ENCODE assay signal across 27 cellular contexts in genomic region chr7:156223935-156224334, GRCh38.
"Had no signal": no experiment of that assay in that cellular context is flagged by ENCODE, and none has a peak within 500 bp of the region (broad histone marks: within the 10 kb centered on the region; RNA-seq: fewer than 3 reads in every experiment).

No MANE protein-coding gene starts in this region.

- H3K27ac ChIP-seq: adrenal gland, body of pancreas, breast epithelium, KMS-11, SJSA1 had no signal

- H3K27me3 ChIP-seq: adrenal gland, body of pancreas, SJSA1 had no signal

- H3K36me3 Mint-ChIP-seq: activated naive CD4-positive, alpha-beta T cell treated with anti-CD3 and anti-CD28 coated beads, Interleukin-2, amount 50 U/mL, for 24 hours had no signal

- H3K4me3 ChIP-seq: adrenal gland, body of pancreas, breast epithelium, SJSA1 had no signal

- H3K36me3 ChIP-seq: adrenal gland, breast epithelium, SJSA1 had no signal

- H3K27ac Mint-ChIP-seq: activated CD4-positive, alpha-beta T cell treated with anti-CD3 and anti-CD28 coated beads, Interleukin-2, amount 10 ng/mL, durations not matched to agents 24 days and 14 days; activated CD8-positive, alpha-beta T cell treated with anti-CD3 and anti-CD28 coated beads for 36 hours; activated naive CD4-positive, alpha-beta T cell treated with anti-CD3 and anti-CD28 coated beads, Interleukin-2, amount 50 U/mL, for 24 hours; activated T-cell treated with anti-CD3 and anti-CD28 coated beads, Interleukin-2, amount 50 U/mL, for 72 hours; activated T-helper 17 cell treated with anti-CD3 and anti-CD28 coated beads, Interleukin-2, amount 50 U/mL, for 72 hours; T-helper 1 cell treated with Interleukin-12 subunit alpha and Interleukin-12 subunit beta and Interleukin-4 antibody, amounts not matched to agents 30 μg/mL and 1 μg/mL, for 36 hours; T-helper 2 cell treated with Interferon-gamma antibody and Interleukin-4, amounts not matched to agents 5 μg/mL and 100 μg/mL, for 36 hours had no signal

- H3K9me3 Mint-ChIP-seq: activated CD4-positive, alpha-beta T cell treated with anti-CD3 and anti-CD28 coated beads, Interleukin-2, amount 10 ng/mL, durations not matched to agents 24 days and 14 days; activated naive CD4-positive, alpha-beta T cell treated with anti-CD3 and anti-CD28 coated beads, Interleukin-2, amount 50 U/mL, for 24 hours; activated T-helper 17 cell treated with anti-CD3 and anti-CD28 coated beads, Interleukin-2, amount 50 U/mL, for 72 hours; T-helper 1 cell treated with Interleukin-12 subunit alpha and Interleukin-12 subunit beta and Interleukin-4 antibody, amounts not matched to agents 30 μg/mL and 1 μg/mL, for 36 hours; T-helper 2 cell treated with Interferon-gamma antibody and Interleukin-4, amounts not matched to agents 5 μg/mL and 100 μg/mL, for 36 hours had no signal

- DNase-seq: activated CD4-positive, alpha-beta T cell treated with anti-CD3 and anti-CD28 coated beads, Interleukin-2, amount 10 ng/mL, durations not matched to agents 24 days and 14 days; activated CD4-positive, alpha-beta T cell treated with anti-CD3 and anti-CD28 coated beads, Interleukin-2, amount 50 U/mL, for 4 hours; activated CD8-positive, alpha-beta T cell treated with anti-CD3 and anti-CD28 coated beads for 36 hours; activated effector memory CD4-positive, alpha-beta T cell treated with anti-CD3 and anti-CD28 coated beads, Interleukin-2, amount 50 U/mL, for 16 hours; activated naive CD4-positive, alpha-beta T cell treated with Interleukin-2 at 50 U/mL for 16 hours; activated T-cell treated with anti-CD3 and anti-CD28 coated beads, Interleukin-2, amount 50 U/mL, for 1 hour; activated T-cell treated with anti-CD3 and anti-CD28 coated beads, Interleukin-2, amount 50 U/mL, for 72 hours; body of pancreas; NCI-H1105; NCI-H1417 treated with DMSO at 0.1 percent for 48 hours; NCI-H187 treated with DMSO at 0.1 percent for 48 hours; NCI-H2081; NCI-H226; NCI-H446 treated with DMSO at 0.1 percent for 48 hours; NCI-H69; NCI-H82; SHP77 treated with DMSO at 0.1 percent for 48 hours; SK-N-SH had no signal

- H3K4me1 ChIP-seq: adrenal gland, body of pancreas, breast epithelium, SJSA1 had no signal

- H3K9me3 ChIP-seq: adrenal gland, body of pancreas, SJSA1, SK-N-SH had no signal

- ATAC-seq: activated CD8-positive, alpha-beta T cell treated with anti-CD3 and anti-CD28 coated beads for 36 hours; activated T-cell treated with anti-CD3 and anti-CD28 coated beads, Interleukin-2, amount 50 U/mL, for 72 hours; activated T-helper 17 cell treated with anti-CD3 and anti-CD28 coated beads, Interleukin-2, amount 50 U/mL, for 72 hours; body of pancreas; Panc1 had no signal
